ENCODE assay signal across 12 cellular contexts in the genomic region with DNA sequence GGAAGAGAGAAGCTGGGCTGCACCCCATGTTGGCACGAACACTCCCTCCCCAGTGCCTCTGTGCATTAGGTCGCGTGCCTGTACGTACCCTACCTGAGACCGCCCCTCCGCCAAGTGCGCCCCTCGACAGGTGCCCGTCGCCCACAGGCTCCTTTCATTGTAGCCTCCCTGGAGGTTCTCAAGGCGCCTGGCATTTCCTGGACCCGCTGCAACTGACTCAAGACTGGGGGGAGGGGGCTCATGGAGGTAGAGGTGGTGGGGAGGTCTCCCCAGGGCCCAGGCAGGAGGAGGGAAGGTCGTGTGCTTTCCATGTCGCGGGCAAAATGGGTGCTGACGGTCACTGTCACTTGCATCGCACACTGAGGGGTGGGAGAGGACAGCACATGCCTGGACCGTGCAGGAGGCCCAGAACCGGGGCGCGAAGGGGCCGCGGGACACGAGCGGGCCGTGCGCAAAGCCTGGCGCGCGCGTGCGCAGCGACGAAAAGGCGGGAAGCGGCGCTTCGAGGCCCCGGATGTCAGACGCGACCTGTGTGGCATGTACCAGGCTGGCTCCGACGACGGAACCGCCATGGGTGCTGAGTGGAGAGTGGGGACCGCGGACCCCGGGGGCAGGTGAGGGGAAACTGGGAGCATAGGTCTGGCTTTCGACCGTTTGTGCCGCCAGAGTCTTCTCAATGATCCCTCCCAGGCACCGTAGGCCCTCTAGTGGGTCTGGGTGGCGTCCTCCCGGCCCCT. TPM values are rescaled to one million over a fixed set of nuclear protein-coding genes. Genes with fewer than 3 reads are reported as not detected.
DNase-seq lines count a peak whose midpoint lies in the region; TF ChIP-seq lines count a peak whose summit lies in the region.
"Had no signal": no experiment of that assay in that cellular context is flagged by ENCODE, and none has a peak within 500 bp of the region (broad histone marks: within the 10 kb centered on the region; RNA-seq: fewer than 3 reads in every experiment).

No MANE protein-coding gene starts in this region.

- no peak overlapping the region for H3K4ac ChIP-seq in H9 (ENCODE audit: low read depth, low read length)

- H3K79me2 ChIP-seq in H9 (ENCODE audit: insufficient read depth, low read length): no peaks in the 10 kb centered on the region

- no peaks in the 10 kb centered on the region for H3K79me1 ChIP-seq in H9 (ENCODE audit: insufficient read depth, low read depth, low read length, poor library complexity, severe bottlenecking)

- H2AK5ac ChIP-seq in H9 (ENCODE audit: insufficient read length, low read length): no peak overlapping the region

- H2BK120ac ChIP-seq in H9 (ENCODE audit: low read depth, low read length, poor library complexity, severe bottlenecking): no peak overlapping the region

- H2BK12ac ChIP-seq in H9 (ENCODE audit: insufficient read length, low read depth, low read length): no peak overlapping the region

- no peak overlapping the region for H2BK20ac ChIP-seq in H9 (ENCODE audit: low read depth, low read length, poor library complexity, severe bottlenecking)

- peaks cover 100% of the 10 kb centered on the region for H3K27me3 Mint-ChIP-seq in H9 (ENCODE audit: low read depth)
- H3K27me3 Mint-ChIP-seq in endodermal cell (ENCODE audit: insufficient read depth): peaks cover 100% of the 10 kb centered on the region
- H3K27me3 Mint-ChIP-seq in CD14-positive monocyte (ENCODE audit: low read depth in 3 of 3): peaks cover 74 to 83% (median 75%) of the 10 kb centered on the region in 3 donors

- H4K8ac ChIP-seq in H9 (replicated peaks; ENCODE audit: insufficient read length, low read depth, low read length): no peak overlapping the region

- peaks cover 16 to 60% of the 10 kb centered on the region in 2 experiments for H3K4me1 Mint-ChIP-seq in H9
- peaks cover 20% of the 10 kb centered on the region for H3K4me1 Mint-ChIP-seq in endodermal cell
- H3K4me1 Mint-ChIP-seq in CD14-positive monocyte: peaks cover 33% of the 10 kb centered on the region

- H3K9me3 ChIP-seq in H9 (ENCODE audit: control insufficient read depth, low read depth, low read length) (no peaks in the 10 kb centered on the region), endodermal cell (ENCODE audit: control insufficient read depth, low read length) (no peaks in the 10 kb centered on the region)

- H3K27ac ChIP-seq in H9 (ENCODE audit: insufficient read length, low read depth, low read length): no peak overlapping the region
- H3K27ac ChIP-seq in endodermal cell (ENCODE audit: low read depth, low read length): no peak overlapping the region
- H3K27ac ChIP-seq: neural progenitor cell had no signal

- H3K36me3 ChIP-seq in endodermal cell (ENCODE audit: control insufficient read depth, insufficient read depth, low read length): no peaks in the 10 kb centered on the region
- H3K36me3 ChIP-seq: neural progenitor cell had no signal

- TF ChIP-seq CTCF in AG10803 (conservative IDR thresholded peaks at IDR 0.05; ENCODE audit: low read length): peak; percentile 12; the same call in 1 of the 2 replicates
- no peak for TF ChIP-seq CTCF in H9 (conservative IDR thresholded peaks at IDR 0.05)
- TF ChIP-seq CTCF in endodermal cell (conservative IDR thresholded peaks at IDR 0.05): peak; percentile 23
- no peak for TF ChIP-seq CTCF in CD14-positive monocyte (IDR thresholded peaks at IDR 0.05)

- H3K27ac Mint-ChIP-seq in H9 (no peak overlapping the region), endodermal cell (no peak overlapping the region), CD14-positive monocyte (peak overlapping the region in 1 of 7 donors; percentile 62)
- H3K27ac Mint-ChIP-seq: neural progenitor cell had no signal

- WGBS in H9 (ENCODE audit: extremely low coverage, insufficient read length, low lambda C conversion rate): no CpG with 5 or more reads among the region's 54 CpGs
- 5 to 6% methylated on average over 31 to 54 of the region's 54 CpGs for WGBS in endodermal cell (ENCODE audit: insufficient coverage in 1 of 2, insufficient read length in 1 of 2), 2 experiments

- H3K23me2 ChIP-seq in H9 (ENCODE audit: insufficient read length, low read depth, low read length, poor library complexity, severe bottlenecking): peaks cover 5% of the 10 kb centered on the region

- H4K91ac ChIP-seq in H9 (ENCODE audit: insufficient read length, low read depth, low read length): no peak overlapping the region

- H3K4me1 ChIP-seq in H9 (ENCODE audit: insufficient read depth, low read length) (peaks cover 3% of the 10 kb centered on the region; the same call in 1 of the 2 replicates), endodermal cell (ENCODE audit: control insufficient read depth, insufficient read depth, low read length) (peaks cover under 1% of the 10 kb centered on the region)

- no peak overlapping the region for H3K23ac ChIP-seq in H9 (ENCODE audit: insufficient read length, low read depth, low read length)

- peaks cover 92% of the 10 kb centered on the region for H3K27me3 ChIP-seq in H9 (ENCODE audit: insufficient read depth, low read length)
- peaks cover 100% of the 10 kb centered on the region for H3K27me3 ChIP-seq in endodermal cell (ENCODE audit: control insufficient read depth, insufficient read depth, low read length, poor library complexity, severe bottlenecking)

- no peaks in the 10 kb centered on the region for H3K36me3 Mint-ChIP-seq in H9 (ENCODE audit: insufficient read depth in 1 of 3, low read depth in 3 of 3)
- no peaks in the 10 kb centered on the region for H3K36me3 Mint-ChIP-seq in endodermal cell (ENCODE audit: low read depth)
- H3K36me3 Mint-ChIP-seq in CD14-positive monocyte: peaks cover 17 to 18% of the 10 kb centered on the region in 2 donors
- H3K36me3 Mint-ChIP-seq: neural progenitor cell had no signal

- intact Hi-C loops in CD14-positive monocyte (cut with micrococcal nuclease): no loop called here

- H2AFZ ChIP-seq in H9 (ENCODE audit: low read length): no peak overlapping the region
- H2AFZ ChIP-seq: neural progenitor cell had no signal

- peaks cover 4 to 11% of the 10 kb centered on the region in 2 experiments for H3K9me3 Mint-ChIP-seq in H9
- H3K9me3 Mint-ChIP-seq in endodermal cell: peaks cover 6% of the 10 kb centered on the region
- peaks cover 4 to 38% (median 22%) of the 10 kb centered on the region in 7 donors for H3K9me3 Mint-ChIP-seq in CD14-positive monocyte

- no peak overlapping the region for H2BK15ac ChIP-seq in H9 (ENCODE audit: low read depth, low read length)

- no peak overlapping the region for H3T11ph ChIP-seq in H9 (ENCODE audit: low read length)

- no peak overlapping the region for H2BK5ac ChIP-seq in H9 (ENCODE audit: insufficient read length, low read length)

- peak overlapping the region; percentile 1 for H3K4me2 ChIP-seq in H9 (ENCODE audit: insufficient read depth, insufficient read length, low read length)
- H3K4me2 ChIP-seq: neural progenitor cell had no signal

- no peak for DNase-seq in AG10803 (ENCODE audit: low read depth)
- peak; percentile 64 for DNase-seq in H9
- peak; percentile 74 for DNase-seq in endodermal cell
- DNase-seq in retina: peak; percentile 45
- no peak for DNase-seq in CD14-positive monocyte (ENCODE audit: low spot score)
- DNase-seq in inferior parietal cortex (ENCODE audit: extremely low spot score): no peak
- no peak for DNase-seq in NK-92 treated with Interleukin-12 subunit alpha and Interleukin-12 subunit beta, amount 100 ng/mL, for 24 hours (lab: John Stamatoyannopoulos, UW)
- DNase-seq in cerebellar cortex (ENCODE audit: low spot score): no peak
- DNase-seq: CD8-positive, alpha-beta memory T cell; dermis blood vessel endothelial cell; NCI-H774 had no signal

- H3K4me3 Mint-ChIP-seq in H9: peak overlapping the region in 1 of 2 experiments; percentile 66; a peak in 3 of 5 replicates
- H3K4me3 Mint-ChIP-seq in endodermal cell: no peak overlapping the region
- peak overlapping the region in 1 of 2 donors; percentile 76 for H3K4me3 Mint-ChIP-seq in CD14-positive monocyte

- peaks cover 2% of the 10 kb centered on the region for H4K20me1 ChIP-seq in H9 (ENCODE audit: control insufficient read depth, insufficient read depth, insufficient read length)

- H3K9ac ChIP-seq in H9 (ENCODE audit: extremely low read depth, insufficient read length, low read length): no peak overlapping the region
- no peak overlapping the region for H3K9ac ChIP-seq in endodermal cell (ENCODE audit: extremely low read depth, low read length, poor library complexity, severe bottlenecking)
- H3K9ac ChIP-seq: neural progenitor cell had no signal

- H3K4me3 ChIP-seq in AG10803 (ENCODE audit: low read length): no peak overlapping the region; the same call in 1 of the 2 replicates
- H3K4me3 ChIP-seq in endodermal cell (ENCODE audit: low read length): no peak overlapping the region
- H3K4me3 ChIP-seq: neural progenitor cell had no signal

- no peak overlapping the region; the same call in 1 of the 2 replicates for H3K14ac ChIP-seq in H9 (ENCODE audit: insufficient read depth, low read length)

- H3K18ac ChIP-seq in H9 (ENCODE audit: insufficient read length, low read depth, low read length): peak overlapping the region; percentile 32

- H4K5ac ChIP-seq in H9 (ENCODE audit: insufficient read length, low read depth, low read length): no peak overlapping the region

- H3K56ac ChIP-seq in H9 (ENCODE audit: insufficient read length, low read depth, low read length): no peak overlapping the region

RNA-seq across cellular contexts. Expression of a gene that starts 16.5 kb away (rescaled TPM):
- 0.20 and 0.31 TPM in 2 replicates for total RNA-seq in H9 (2021)
- under 1 TPM; 0.22 to 0.40 TPM for total RNA-seq in endodermal cell
- polyA plus RNA-seq in endodermal cell (2013, experiment 1 of 2): 0.93 TPM
- polyA plus RNA-seq in endodermal cell (2013, experiment 2 of 2): 0.70 TPM
- polyA plus RNA-seq in CD14-positive monocyte: under 1 TPM; 0.25 to 0.90 TPM

RNA-seq across cellular contexts. Expression of a gene that starts 42.4 kb away (rescaled TPM):
- total RNA-seq in H9 (2021) (0.11 and 0.13 TPM in 2 replicates), endodermal cell (under 1 TPM; 0.13 to 0.40 TPM)
- polyA plus RNA-seq in endodermal cell (2013, experiment 1 of 2): not detected
- polyA plus RNA-seq in endodermal cell (2013, experiment 2 of 2): not detected
- polyA plus RNA-seq in CD14-positive monocyte: not detected
- total RNA-seq: CD8-positive, alpha-beta memory T cell had no signal
- polyA plus RNA-seq: CD8-positive, alpha-beta memory T cell had no signal

RNA-seq across cellular contexts. Expression of a gene that starts 54.8 kb away (rescaled TPM):
- total RNA-seq in H9 (2021): 44.5 and 45.6 TPM in 2 replicates
- 10 to 100 TPM; 31.0 to 34.9 TPM for total RNA-seq in endodermal cell
- polyA plus RNA-seq in endodermal cell (2013, experiment 1 of 2): 37.5 TPM
- polyA plus RNA-seq in endodermal cell (2013, experiment 2 of 2): 41.7 TPM
- polyA plus RNA-seq in CD14-positive monocyte: 10 to 100 TPM; 31.6 to 42.4 TPM

Comparison
In these comparisons a context has a peak if more than half of its experiments do, and no peak if none do; other contexts are left out.
1. DNase-seq: peak in H9 (single experiment), endodermal cell (single experiment) and retina (single experiment); none in AG10803 (single experiment), CD14-positive monocyte (single experiment), inferior parietal cortex (single experiment), NK-92 treated with Interleukin-12 subunit alpha and Interleukin-12 subunit beta, amount 100 ng/mL, for 24 hours (single experiment) and cerebellar cortex (single experiment).
2. CTCF ChIP-seq: peak in AG10803 (single experiment) and endodermal cell (single experiment); none in H9 (single experiment) and CD14-positive monocyte (single experiment).